ENCODE assay signal across 13 cellular contexts in the genomic region with DNA sequence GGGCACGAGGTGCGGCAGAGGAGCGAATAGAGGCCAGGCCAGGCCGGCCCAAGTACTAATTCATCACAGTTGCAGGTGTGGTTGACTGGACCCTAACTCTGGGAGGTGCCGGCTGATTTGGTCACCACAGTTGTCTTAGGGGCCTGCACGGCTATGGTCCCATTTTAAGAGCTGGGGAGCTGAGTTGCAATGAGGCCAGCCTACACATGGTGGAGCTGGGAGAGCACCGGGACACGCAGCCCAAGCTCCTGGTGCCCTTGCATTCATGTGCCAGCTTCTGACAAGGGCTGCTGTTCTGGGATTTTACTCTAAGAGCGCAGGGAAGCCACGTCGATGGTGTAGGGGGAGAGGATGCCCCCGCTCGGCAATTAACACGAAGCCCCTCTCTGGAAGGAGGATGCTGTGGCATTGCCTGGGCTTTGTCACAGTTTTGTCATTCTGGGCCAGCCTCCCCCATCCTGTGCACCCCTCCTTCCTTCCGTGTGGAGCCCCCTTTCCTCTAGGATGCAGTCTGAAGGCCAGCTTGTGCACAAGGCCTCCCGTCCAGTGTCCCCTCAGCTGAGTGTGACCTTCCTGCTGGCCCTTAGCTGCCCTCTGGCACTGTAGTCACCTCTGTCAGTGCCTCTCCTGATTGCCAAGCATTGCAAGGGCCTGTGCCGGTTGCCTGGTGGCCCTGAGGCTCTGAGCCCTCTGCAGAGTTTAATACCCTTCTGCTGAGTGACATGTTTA.
"Had no signal": no experiment of that assay in that cellular context is flagged by ENCODE, and none has a peak within 500 bp of the region (broad histone marks: within the 10 kb centered on the region; RNA-seq: fewer than 3 reads in every experiment).

No MANE protein-coding gene starts in this region.

- H3K36me3 Mint-ChIP-seq: activated naive CD8-positive, alpha-beta T cell treated with anti-CD3 and anti-CD28 coated beads for 36 hours had no signal

- H3K27ac ChIP-seq: esophagus squamous epithelium, upper lobe of left lung had no signal

- H3K4me1 Mint-ChIP-seq: activated CD4-positive, alpha-beta memory T cell treated with anti-CD3 and anti-CD28 coated beads, Interleukin-2, amount 10 ng/mL, durations not matched to agents 7 days and 5 days; activated CD4-positive, alpha-beta T cell treated with anti-CD3 and anti-CD28 coated beads for 36 hours; activated naive CD8-positive, alpha-beta T cell treated with anti-CD3 and anti-CD28 coated beads for 36 hours had no signal

- H3K4me3 Mint-ChIP-seq: activated CD4-positive, alpha-beta memory T cell treated with anti-CD3 and anti-CD28 coated beads, Interleukin-2, amount 10 ng/mL, durations not matched to agents 7 days and 5 days; activated CD4-positive, alpha-beta T cell treated with anti-CD3 and anti-CD28 coated beads for 36 hours; activated naive CD8-positive, alpha-beta T cell treated with anti-CD3 and anti-CD28 coated beads for 36 hours; activated T-cell treated with anti-CD3 and anti-CD28 coated beads, Interleukin-2, amount 50 U/mL, for 72 hours had no signal

- H3K36me3 ChIP-seq: esophagus squamous epithelium, upper lobe of left lung had no signal

- H3K4me3 ChIP-seq: dorsolateral prefrontal cortex, esophagus squamous epithelium, upper lobe of left lung had no signal

- FAIRE-seq: keratinocyte had no signal

- DNase-seq: activated CD4-positive, alpha-beta memory T cell treated with anti-CD3 and anti-CD28 coated beads, Interleukin-2, amount 10 ng/mL, durations not matched to agents 7 days and 5 days; activated CD4-positive, alpha-beta T cell treated with anti-CD3 and anti-CD28 coated beads for 36 hours; activated gamma-delta T cell treated with Interleukin-2 at 50 U/mL for 16 hours; activated naive CD8-positive, alpha-beta T cell treated with anti-CD3 and anti-CD28 coated beads for 36 hours; activated T-cell treated with anti-CD3 and anti-CD28 coated beads, Interleukin-2, amount 50 U/mL, for 72 hours; esophagus squamous epithelium; foreskin fibroblast; right cardiac atrium; stimulated activated CD4-positive, alpha-beta T cell treated with anti-CD3 and anti-CD28 coated beads, Interleukin-1b, Interleukin-23, amount 100 ng/mL, for 48 hours; stimulated activated naive CD4-positive, alpha-beta T cell; upper lobe of left lung had no signal

- H3K27me3 Mint-ChIP-seq: activated naive CD8-positive, alpha-beta T cell treated with anti-CD3 and anti-CD28 coated beads for 36 hours had no signal

- ATAC-seq: activated CD4-positive, alpha-beta T cell treated with anti-CD3 and anti-CD28 coated beads for 36 hours; activated T-cell treated with anti-CD3 and anti-CD28 coated beads, Interleukin-2, amount 50 U/mL, for 72 hours had no signal

- H3K27me3 ChIP-seq: dorsolateral prefrontal cortex, esophagus squamous epithelium, upper lobe of left lung had no signal

- H3K4me1 ChIP-seq: esophagus squamous epithelium had no signal

- H3K27ac Mint-ChIP-seq: activated CD4-positive, alpha-beta memory T cell treated with anti-CD3 and anti-CD28 coated beads, Interleukin-2, amount 10 ng/mL, durations not matched to agents 7 days and 5 days; activated CD4-positive, alpha-beta T cell treated with anti-CD3 and anti-CD28 coated beads for 36 hours; activated naive CD8-positive, alpha-beta T cell treated with anti-CD3 and anti-CD28 coated beads for 36 hours; activated T-cell treated with anti-CD3 and anti-CD28 coated beads, Interleukin-2, amount 50 U/mL, for 72 hours had no signal

- H3K9me3 Mint-ChIP-seq: activated CD4-positive, alpha-beta memory T cell treated with anti-CD3 and anti-CD28 coated beads, Interleukin-2, amount 10 ng/mL, durations not matched to agents 7 days and 5 days; activated naive CD8-positive, alpha-beta T cell treated with anti-CD3 and anti-CD28 coated beads for 36 hours; activated T-cell treated with anti-CD3 and anti-CD28 coated beads, Interleukin-2, amount 50 U/mL, for 72 hours had no signal

- H3K9me3 ChIP-seq: esophagus squamous epithelium, upper lobe of left lung had no signal
